Comparison of ENCODE assay signal across 16 cellular contexts in the genomic region with DNA sequence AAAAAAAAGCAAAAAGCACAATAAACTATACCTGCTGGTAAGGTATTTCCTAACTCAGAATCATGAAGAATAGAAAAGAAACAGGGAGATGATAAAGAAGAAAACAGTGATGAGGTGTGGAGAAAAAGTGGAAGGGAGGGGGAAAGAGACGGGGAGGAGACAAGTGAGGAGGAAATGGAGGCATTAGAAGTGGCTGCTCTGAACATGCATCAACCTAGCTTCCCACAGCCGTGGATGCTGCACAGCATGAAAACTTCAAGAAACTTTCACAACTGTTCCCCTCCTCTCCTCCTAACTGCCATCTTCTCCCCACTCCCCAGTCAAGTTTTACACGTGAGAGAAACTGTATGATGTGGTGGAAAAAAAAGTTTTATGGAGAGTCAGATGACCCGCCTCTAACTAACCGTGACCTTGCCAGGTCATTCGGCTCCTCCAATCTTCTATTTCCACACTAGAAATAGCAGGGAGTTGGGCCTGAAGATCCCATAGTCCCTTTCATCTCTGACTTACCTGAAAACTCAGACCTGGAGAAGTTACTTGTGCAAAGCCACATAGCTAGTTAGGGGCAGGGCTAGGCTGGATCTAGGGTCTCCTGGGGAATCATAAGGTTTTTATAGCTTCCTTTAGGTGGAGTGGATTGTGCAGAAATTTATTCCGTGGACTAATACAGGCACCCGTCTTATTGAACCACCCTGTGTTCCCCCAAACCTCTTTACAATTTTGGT.
DNase-seq lines count a peak whose midpoint lies in the region.
"Had no signal": no experiment of that assay in that cellular context is flagged by ENCODE, and none has a peak within 500 bp of the region (broad histone marks: within the 10 kb centered on the region; RNA-seq: fewer than 3 reads in every experiment).

No MANE protein-coding gene starts in this region.

- peaks cover 0 to 2% of the 10 kb centered on the region in 2 donors for H3K27me3 Mint-ChIP-seq in CD8-positive, alpha-beta memory T cell
- H3K27me3 Mint-ChIP-seq in activated naive CD4-positive, alpha-beta T cell treated with anti-CD3 and anti-CD28 coated beads, Interleukin-2, amount 10 ng/mL, durations not matched to agents 7 days and 5 days, result peaks cover 2% of the 10 kb centered on the region

- CTCF ChIA-PET in CD8-positive, alpha-beta memory T cell (lab: Charles Lee), result no interaction called here
- CTCF ChIA-PET in activated naive CD4-positive, alpha-beta T cell treated with anti-CD3 and anti-CD28 coated beads, Interleukin-2, amount 10 ng/mL, durations not matched to agents 7 days and 5 days (lab: Charles Lee), result no interaction called here

- H3K27ac ChIP-seq in CD8-positive, alpha-beta memory T cell (ENCODE audit: low read depth, low read length), result no peak overlapping the region
- H3K27ac ChIP-seq: BLaER1 treated with 17β-estradiol and CSF1 and Interleukin-3, amounts not matched to agents 10 nM and 100 nM; epithelial cell of prostate; stomach had no signal

- peaks cover 8% of the 10 kb centered on the region for H3K4me1 ChIP-seq in CD8-positive, alpha-beta memory T cell (ENCODE audit: insufficient read depth, low read length)
- H3K4me1 ChIP-seq in mucosa of stomach (ENCODE audit: control insufficient read depth, insufficient read depth, low read length), result no peaks in the 10 kb centered on the region
- H3K4me1 ChIP-seq: stomach had no signal

- peak overlapping the region; percentile 29 for H3K9ac ChIP-seq in mucosa of stomach (ENCODE audit: low read length)
- H3K9ac ChIP-seq: BLaER1 treated with 17β-estradiol and CSF1 and Interleukin-3, amounts not matched to agents 10 nM and 100 nM had no signal

- H3K4me3 ChIP-seq in CD8-positive, alpha-beta memory T cell (ENCODE audit: low read length), result peak overlapping the region; percentile 48
- no peak overlapping the region for H3K4me3 ChIP-seq in Jurkat, Clone E6-1 (ENCODE audit: low read length)
- H3K4me3 ChIP-seq in mucosa of stomach (ENCODE audit: low read length), result no peak overlapping the region
- H3K4me3 ChIP-seq: BLaER1 treated with 17β-estradiol and CSF1 and Interleukin-3, amounts not matched to agents 10 nM and 100 nM; stomach had no signal

- peak overlapping the region in 6 of 8 donors; percentile 43 to 95 (median 69) for H3K27ac Mint-ChIP-seq in CD8-positive, alpha-beta memory T cell
- H3K27ac Mint-ChIP-seq in activated naive CD4-positive, alpha-beta T cell treated with anti-CD3 and anti-CD28 coated beads, Interleukin-2, amount 10 ng/mL, durations not matched to agents 7 days and 5 days, result peak overlapping the region; percentile 88

- H3K27me3 ChIP-seq in CD8-positive, alpha-beta memory T cell (ENCODE audit: insufficient read depth, low read length, poor library complexity, severe bottlenecking), result no peaks in the 10 kb centered on the region
- H3K27me3 ChIP-seq in mucosa of stomach (ENCODE audit: control insufficient read depth, insufficient read depth, low read length), result no peaks in the 10 kb centered on the region
- H3K27me3 ChIP-seq: BLaER1 treated with 17β-estradiol and CSF1 and Interleukin-3, amounts not matched to agents 10 nM and 100 nM; stomach had no signal

- H3K4me3 Mint-ChIP-seq in CD8-positive, alpha-beta memory T cell, result peak overlapping the region; percentile 76 to 89 (median 82)
- peak overlapping the region; percentile 66 for H3K4me3 Mint-ChIP-seq in activated naive CD4-positive, alpha-beta T cell treated with anti-CD3 and anti-CD28 coated beads, Interleukin-2, amount 10 ng/mL, durations not matched to agents 7 days and 5 days
- H3K4me3 Mint-ChIP-seq: H9 had no signal

- DNase-seq in CD8-positive, alpha-beta memory T cell, result peak in 1 of 5 donors; percentile 40
- peak; percentile 27 for DNase-seq in Jurkat, Clone E6-1 (ENCODE audit: low read depth, low spot score)
- peak; percentile 30 for DNase-seq in activated naive CD4-positive, alpha-beta T cell treated with anti-CD3 and anti-CD28 coated beads, Interleukin-2, amount 10 ng/mL, durations not matched to agents 7 days and 5 days
- DNase-seq in NCI-H526 (lab: John Stamatoyannopoulos, UW), result no peak
- no peak for DNase-seq in NCI-H524 treated with DMSO at 0.1 percent for 48 hours (lab: John Stamatoyannopoulos, UW)
- no peak for DNase-seq in stimulated activated CD4-positive, alpha-beta T cell treated with anti-CD3 and anti-CD28 coated beads, Interleukin-12 subunit alpha, Interleukin-12 subunit beta, amount 100 ng/mL, for 4 hours
- DNase-seq: anterior cingulate cortex, H9, immature natural killer cell, NCI-H2171, occipital lobe, Right ventricle myocardium superior, stomach had no signal

- H3K36me3 ChIP-seq in CD8-positive, alpha-beta memory T cell (ENCODE audit: insufficient read depth, low read length), result no peaks in the 10 kb centered on the region
- H3K36me3 ChIP-seq in mucosa of stomach (ENCODE audit: control insufficient read depth, insufficient read depth, low read length), result no peaks in the 10 kb centered on the region
- H3K36me3 ChIP-seq: BLaER1 treated with 17β-estradiol and CSF1 and Interleukin-3, amounts not matched to agents 10 nM and 100 nM; stomach had no signal

- no peaks in the 10 kb centered on the region for H3K9me3 Mint-ChIP-seq in CD8-positive, alpha-beta memory T cell
- H3K9me3 Mint-ChIP-seq in activated naive CD4-positive, alpha-beta T cell treated with anti-CD3 and anti-CD28 coated beads, Interleukin-2, amount 10 ng/mL, durations not matched to agents 7 days and 5 days, result no peaks in the 10 kb centered on the region
- H3K9me3 Mint-ChIP-seq: H9, immature natural killer cell had no signal

- H3K9me3 ChIP-seq in CD8-positive, alpha-beta memory T cell (ENCODE audit: low read length), result no peaks in the 10 kb centered on the region
- no peaks in the 10 kb centered on the region for H3K9me3 ChIP-seq in mucosa of stomach (ENCODE audit: control insufficient read depth, low read length)
- H3K9me3 ChIP-seq: BLaER1 treated with 17β-estradiol and CSF1 and Interleukin-3, amounts not matched to agents 10 nM and 100 nM; stomach had no signal

- peaks cover 12 to 16% (median 16%) of the 10 kb centered on the region in 3 donors for H3K4me1 Mint-ChIP-seq in CD8-positive, alpha-beta memory T cell
- H3K4me1 Mint-ChIP-seq in activated naive CD4-positive, alpha-beta T cell treated with anti-CD3 and anti-CD28 coated beads, Interleukin-2, amount 10 ng/mL, durations not matched to agents 7 days and 5 days, result peaks cover 29% of the 10 kb centered on the region

- POLR2A ChIA-PET in CD8-positive, alpha-beta memory T cell (lab: Charles Lee), result no interaction called here

- no peaks in the 10 kb centered on the region for H3K36me3 Mint-ChIP-seq in CD8-positive, alpha-beta memory T cell
- no peaks in the 10 kb centered on the region for H3K36me3 Mint-ChIP-seq in activated naive CD4-positive, alpha-beta T cell treated with anti-CD3 and anti-CD28 coated beads, Interleukin-2, amount 10 ng/mL, durations not matched to agents 7 days and 5 days
- H3K36me3 Mint-ChIP-seq: immature natural killer cell had no signal

Comparison
In these comparisons a context has a peak if more than half of its experiments do, and no peak if none do; other contexts are left out.
1. DNase-seq: peak in Jurkat, Clone E6-1 (single experiment) and activated naive CD4-positive, alpha-beta T cell treated with anti-CD3 and anti-CD28 coated beads, Interleukin-2, amount 10 ng/mL, durations not matched to agents 7 days and 5 days (single experiment); none in NCI-H526 (0 of 2), NCI-H524 treated with DMSO at 0.1 percent for 48 hours (single experiment) and stimulated activated CD4-positive, alpha-beta T cell treated with anti-CD3 and anti-CD28 coated beads, Interleukin-12 subunit alpha, Interleukin-12 subunit beta, amount 100 ng/mL, for 4 hours (single experiment).